Comparison of ENCODE assay signal across 24 cellular contexts in the genomic region with DNA sequence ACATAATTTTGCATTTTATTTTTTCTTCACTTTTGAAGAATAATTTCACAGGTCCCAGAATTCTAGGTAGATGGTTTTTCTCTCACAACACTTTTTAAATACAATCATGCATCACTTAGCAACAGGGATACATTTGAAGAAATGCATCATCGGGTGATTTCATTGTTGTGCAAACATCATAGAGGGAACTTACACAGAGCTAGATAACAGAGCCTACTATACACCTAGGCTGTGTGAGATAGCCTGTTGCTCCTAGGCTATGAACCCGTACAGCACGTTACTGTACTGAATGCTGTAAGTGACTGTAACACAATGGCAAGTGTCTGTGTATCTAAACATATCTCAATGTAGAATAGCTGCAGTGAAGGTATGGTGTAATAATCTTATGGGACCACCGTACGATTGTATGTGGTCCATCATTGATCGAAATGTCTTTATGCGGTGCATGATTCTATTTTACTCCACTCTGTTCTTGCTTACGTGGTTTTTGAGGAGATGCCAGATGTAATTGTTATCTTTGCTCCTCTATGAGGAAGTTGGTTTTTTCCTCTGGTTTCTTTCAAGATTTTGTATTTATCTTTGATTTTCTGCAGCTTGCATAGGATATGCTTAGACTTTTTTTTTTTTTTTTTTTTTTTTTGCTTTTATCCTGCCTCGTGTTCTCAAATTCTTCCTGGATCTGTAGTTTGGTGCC. TPM values are rescaled to one million over a fixed set of nuclear protein-coding genes. Genes with fewer than 3 reads are reported as not detected.
DNase-seq lines count a peak whose midpoint lies in the region; ATAC-seq, FAIRE-seq and TF ChIP-seq lines count a peak whose summit lies in the region.
"Had no signal": no experiment of that assay in that cellular context is flagged by ENCODE, and none has a peak within 500 bp of the region (broad histone marks: within the 10 kb centered on the region; RNA-seq: fewer than 3 reads in every experiment).

No MANE protein-coding gene starts in this region.

- intact Hi-C loops in left ventricle myocardium inferior (cut with micrococcal nuclease) = no loop called here

- no peak overlapping the region for H3K27ac ChIP-seq in small intestine (ENCODE audit: low read depth in 1 of 2, low read length in 1 of 2)
- no peak overlapping the region for H3K27ac ChIP-seq in left ventricle myocardium inferior (replicated peaks)
- H3K27ac ChIP-seq: 22Rv1, adrenal gland, SK-N-MC, tibial artery had no signal

- FAIRE-seq in RCC 7860 (lab: Jason Lieb, UNC) (no peak), small intestine (lab: Jason Lieb, UNC) (no peak)
- FAIRE-seq: H1 had no signal

- DNase-seq in DMS53 (lab: John Stamatoyannopoulos, UW) (peak; percentile 67), DMS53 treated with DMSO at 0.1 percent for 48 hours (lab: John Stamatoyannopoulos, UW; ENCODE audit: unreplicated experiment) (no peak), RCC 7860 (ENCODE audit: low spot score) (peak; percentile 23), fibroblast of mammary gland (ENCODE audit: low read depth) (peak; percentile 42), small intestine (peak; percentile 5), left ventricle myocardium inferior (no peak), NCI-H146 treated with DMSO at 0.1 percent for 48 hours (lab: John Stamatoyannopoulos, UW; ENCODE audit: unreplicated experiment) (no peak)
- DNase-seq: activated CD4-positive, alpha-beta memory T cell treated with anti-CD3 and anti-CD28 coated beads, Interleukin-2, amount 10 ng/mL, durations not matched to agents 7 days and 5 days; adrenal gland; caudate nucleus; left cardiac atrium; midbrain; NCI-H146; NCI-H2227 treated with DMSO at 0.1 percent for 48 hours; NCI-H82; stimulated activated CD4-positive, alpha-beta T cell treated with anti-CD3 and anti-CD28 coated beads, Interleukin-2, amount 100 ng/mL, for 24 hours; stimulated activated naive CD8-positive, alpha-beta T cell treated with anti-CD3 and anti-CD28 coated beads, Interleukin-15, Interleukin-2, amounts not matched to agents 100 U/mL and 50 U/mL, for 24 hours; tibial artery had no signal

- H3K9me3 ChIP-seq in small intestine (ENCODE audit: control insufficient read depth, low read depth) (no peaks in the 10 kb centered on the region), left ventricle myocardium inferior (replicated peaks) (peaks cover 11% of the 10 kb centered on the region)

- H3K27me3 ChIP-seq in small intestine (ENCODE audit: control insufficient read depth in 2 of 2, insufficient read depth in 2 of 2, low read length in 2 of 2) (no peaks in the 10 kb centered on the region), left ventricle myocardium inferior (ENCODE audit: low read depth) (peaks cover 19% of the 10 kb centered on the region)
- H3K27me3 ChIP-seq: tibial artery had no signal

- no peak overlapping the region for H3K4me3 ChIP-seq in fibroblast of mammary gland (ENCODE audit: control insufficient read depth, low read depth, low read length)
- no peak overlapping the region for H3K4me3 ChIP-seq in small intestine (ENCODE audit: low read depth in 1 of 2, low read length in 2 of 2)
- H3K4me3 ChIP-seq in left ventricle myocardium inferior = no peak overlapping the region
- H3K4me3 ChIP-seq: adrenal gland, SK-N-MC, tibial artery had no signal

- 38 to 52% (median 47%) methylated on average over 9 of the region's 9 CpGs for WGBS in small intestine, 3 donors

- no peak for ATAC-seq in HG03571 (IDR thresholded peaks at IDR 0.05; ENCODE audit: unreplicated experiment)
- ATAC-seq: stimulated activated naive CD8-positive, alpha-beta T cell treated with anti-CD3 and anti-CD28 coated beads, Interleukin-15, Interleukin-2, amounts not matched to agents 100 U/mL and 50 U/mL, for 24 hours had no signal

- TF ChIP-seq CTCF in fibroblast of mammary gland (conservative IDR thresholded peaks at IDR 0.05; ENCODE audit: control insufficient read depth, insufficient read depth, low read depth, low read length) (no peak), left ventricle myocardium inferior (IDR thresholded peaks at IDR 0.05; ENCODE audit: borderline replicate concordance) (no peak)

- no peaks in the 10 kb centered on the region for H3K4me1 ChIP-seq in small intestine (ENCODE audit: control insufficient read depth in 2 of 2, insufficient read depth in 1 of 2, low read depth in 1 of 2, low read length in 1 of 2)
- H3K4me1 ChIP-seq in left ventricle myocardium inferior = peaks cover 8% of the 10 kb centered on the region
- H3K4me1 ChIP-seq: adrenal gland had no signal

- H3K36me3 ChIP-seq in small intestine (ENCODE audit: control insufficient read depth in 2 of 2, insufficient read depth in 2 of 2, low read length in 2 of 2) = no peaks in the 10 kb centered on the region
- H3K36me3 ChIP-seq in left ventricle myocardium inferior = no peaks in the 10 kb centered on the region
- H3K36me3 ChIP-seq: adrenal gland, tibial artery had no signal

RNA-seq across cellular contexts. Expression of gene TMEM92, which starts 35.5 kb away (rescaled TPM):
- 10 to 100 TPM; 29.1 to 53.5 (median 39.1) TPM for polyA plus RNA-seq in small intestine
- not detected for total RNA-seq in left ventricle myocardium inferior
- total RNA-seq: adrenal gland, dermis microvascular lymphatic vessel endothelial cell had no signal
- polyA plus RNA-seq: neural cell had no signal

RNA-seq across cellular contexts. Expression of gene COL1A1, which starts 37.3 kb away (rescaled TPM):
- polyA plus RNA-seq in small intestine = 10 to 100 TPM in 1 of 3 donors, 1 to 10 TPM in 2; 2.2 to 51.6 (median 2.7) TPM
- 45.8 TPM for total RNA-seq in left ventricle myocardium inferior

Comparison
In these comparisons a context has a peak if more than half of its experiments do, and no peak if none do; other contexts are left out.
1. DNase-seq: peak in DMS53 (single experiment), RCC 7860 (single experiment), fibroblast of mammary gland (single experiment) and small intestine (single experiment); none in DMS53 treated with DMSO at 0.1 percent for 48 hours (single experiment), left ventricle myocardium inferior (single experiment) and NCI-H146 treated with DMSO at 0.1 percent for 48 hours (single experiment).